Comparison of ENCODE assay signal across 1 cellular context in the genomic region with DNA sequence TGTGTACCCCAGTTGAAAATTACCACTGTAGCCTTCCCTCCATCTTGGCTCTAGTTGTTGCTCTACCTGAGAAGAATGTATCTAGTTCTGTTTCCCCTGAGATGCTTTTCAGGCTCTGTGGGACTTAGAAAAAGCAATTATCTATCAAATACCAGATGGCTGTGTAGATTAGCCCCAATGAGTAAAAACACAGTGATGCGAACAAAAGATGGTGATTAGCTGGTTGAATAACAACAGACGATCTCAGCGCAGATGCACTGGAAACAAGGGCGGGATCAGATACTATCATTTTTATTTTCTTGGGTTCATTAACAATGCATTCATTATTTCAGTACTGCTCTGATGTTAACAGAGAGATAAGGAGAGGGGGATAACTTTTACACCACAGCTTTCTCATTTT.
TF ChIP-seq lines count a peak whose summit lies in the region.

No MANE protein-coding gene starts in this region.

TF ChIP-seq in WTC11, 78 proteins besides CTCF, POLR2A, EP300 and RAD21 (continued from another document):
- TF ChIP-seq, protein P1, sequence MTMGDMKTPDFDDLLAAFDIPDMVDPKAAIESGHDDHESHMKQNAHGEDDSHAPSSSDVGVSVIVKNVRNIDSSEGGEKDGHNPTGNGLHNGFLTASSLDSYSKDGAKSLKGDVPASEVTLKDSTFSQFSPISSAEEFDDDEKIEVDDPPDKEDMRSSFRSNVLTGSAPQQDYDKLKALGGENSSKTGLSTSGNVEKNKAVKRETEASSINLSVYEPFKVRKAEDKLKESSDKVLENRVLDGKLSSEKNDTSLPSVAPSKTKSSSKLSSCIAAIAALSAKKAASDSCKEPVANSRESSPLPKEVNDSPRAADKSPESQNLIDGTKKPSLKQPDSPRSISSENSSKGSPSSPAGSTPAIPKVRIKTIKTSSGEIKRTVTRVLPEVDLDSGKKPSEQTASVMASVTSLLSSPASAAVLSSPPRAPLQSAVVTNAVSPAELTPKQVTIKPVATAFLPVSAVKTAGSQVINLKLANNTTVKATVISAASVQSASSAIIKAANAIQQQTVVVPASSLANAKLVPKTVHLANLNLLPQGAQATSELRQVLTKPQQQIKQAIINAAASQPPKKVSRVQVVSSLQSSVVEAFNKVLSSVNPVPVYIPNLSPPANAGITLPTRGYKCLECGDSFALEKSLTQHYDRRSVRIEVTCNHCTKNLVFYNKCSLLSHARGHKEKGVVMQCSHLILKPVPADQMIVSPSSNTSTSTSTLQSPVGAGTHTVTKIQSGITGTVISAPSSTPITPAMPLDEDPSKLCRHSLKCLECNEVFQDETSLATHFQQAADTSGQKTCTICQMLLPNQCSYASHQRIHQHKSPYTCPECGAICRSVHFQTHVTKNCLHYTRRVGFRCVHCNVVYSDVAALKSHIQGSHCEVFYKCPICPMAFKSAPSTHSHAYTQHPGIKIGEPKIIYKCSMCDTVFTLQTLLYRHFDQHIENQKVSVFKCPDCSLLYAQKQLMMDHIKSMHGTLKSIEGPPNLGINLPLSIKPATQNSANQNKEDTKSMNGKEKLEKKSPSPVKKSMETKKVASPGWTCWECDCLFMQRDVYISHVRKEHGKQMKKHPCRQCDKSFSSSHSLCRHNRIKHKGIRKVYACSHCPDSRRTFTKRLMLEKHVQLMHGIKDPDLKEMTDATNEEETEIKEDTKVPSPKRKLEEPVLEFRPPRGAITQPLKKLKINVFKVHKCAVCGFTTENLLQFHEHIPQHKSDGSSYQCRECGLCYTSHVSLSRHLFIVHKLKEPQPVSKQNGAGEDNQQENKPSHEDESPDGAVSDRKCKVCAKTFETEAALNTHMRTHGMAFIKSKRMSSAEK (CRISPR knock-in tag; IDR thresholded peaks at IDR 0.05; ENCODE audit: borderline replicate concordance) = no peak
- TF ChIP-seq, protein P2, sequence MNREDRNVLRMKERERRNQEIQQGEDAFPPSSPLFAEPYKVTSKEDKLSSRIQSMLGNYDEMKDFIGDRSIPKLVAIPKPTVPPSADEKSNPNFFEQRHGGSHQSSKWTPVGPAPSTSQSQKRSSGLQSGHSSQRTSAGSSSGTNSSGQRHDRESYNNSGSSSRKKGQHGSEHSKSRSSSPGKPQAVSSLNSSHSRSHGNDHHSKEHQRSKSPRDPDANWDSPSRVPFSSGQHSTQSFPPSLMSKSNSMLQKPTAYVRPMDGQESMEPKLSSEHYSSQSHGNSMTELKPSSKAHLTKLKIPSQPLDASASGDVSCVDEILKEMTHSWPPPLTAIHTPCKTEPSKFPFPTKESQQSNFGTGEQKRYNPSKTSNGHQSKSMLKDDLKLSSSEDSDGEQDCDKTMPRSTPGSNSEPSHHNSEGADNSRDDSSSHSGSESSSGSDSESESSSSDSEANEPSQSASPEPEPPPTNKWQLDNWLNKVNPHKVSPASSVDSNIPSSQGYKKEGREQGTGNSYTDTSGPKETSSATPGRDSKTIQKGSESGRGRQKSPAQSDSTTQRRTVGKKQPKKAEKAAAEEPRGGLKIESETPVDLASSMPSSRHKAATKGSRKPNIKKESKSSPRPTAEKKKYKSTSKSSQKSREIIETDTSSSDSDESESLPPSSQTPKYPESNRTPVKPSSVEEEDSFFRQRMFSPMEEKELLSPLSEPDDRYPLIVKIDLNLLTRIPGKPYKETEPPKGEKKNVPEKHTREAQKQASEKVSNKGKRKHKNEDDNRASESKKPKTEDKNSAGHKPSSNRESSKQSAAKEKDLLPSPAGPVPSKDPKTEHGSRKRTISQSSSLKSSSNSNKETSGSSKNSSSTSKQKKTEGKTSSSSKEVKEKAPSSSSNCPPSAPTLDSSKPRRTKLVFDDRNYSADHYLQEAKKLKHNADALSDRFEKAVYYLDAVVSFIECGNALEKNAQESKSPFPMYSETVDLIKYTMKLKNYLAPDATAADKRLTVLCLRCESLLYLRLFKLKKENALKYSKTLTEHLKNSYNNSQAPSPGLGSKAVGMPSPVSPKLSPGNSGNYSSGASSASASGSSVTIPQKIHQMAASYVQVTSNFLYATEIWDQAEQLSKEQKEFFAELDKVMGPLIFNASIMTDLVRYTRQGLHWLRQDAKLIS (CRISPR knock-in tag; IDR thresholded peaks at IDR 0.05; ENCODE audit: borderline replicate concordance) = no peak
- TF ChIP-seq ZNF138 (CRISPR knock-in tag; conservative IDR thresholded peaks at IDR 0.05) = no peak
- TF ChIP-seq, protein P3, sequence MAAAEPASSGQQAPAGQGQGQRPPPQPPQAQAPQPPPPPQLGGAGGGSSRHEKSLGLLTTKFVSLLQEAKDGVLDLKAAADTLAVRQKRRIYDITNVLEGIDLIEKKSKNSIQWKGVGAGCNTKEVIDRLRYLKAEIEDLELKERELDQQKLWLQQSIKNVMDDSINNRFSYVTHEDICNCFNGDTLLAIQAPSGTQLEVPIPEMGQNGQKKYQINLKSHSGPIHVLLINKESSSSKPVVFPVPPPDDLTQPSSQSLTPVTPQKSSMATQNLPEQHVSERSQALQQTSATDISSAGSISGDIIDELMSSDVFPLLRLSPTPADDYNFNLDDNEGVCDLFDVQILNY (CRISPR knock-in tag; IDR thresholded peaks at IDR 0.05) = no peak
- TF ChIP-seq TEAD1 (CRISPR knock-in tag; IDR thresholded peaks at IDR 0.05) = no peak
- TF ChIP-seq FOXJ3 (CRISPR knock-in tag; IDR thresholded peaks at IDR 0.05; ENCODE audit: borderline replicate concordance) = no peak
- TF ChIP-seq CBFB (CRISPR knock-in tag; IDR thresholded peaks at IDR 0.05; ENCODE audit: low read depth) = no peak
- no peak for TF ChIP-seq JUN (CRISPR knock-in tag; IDR thresholded peaks at IDR 0.05)
